Comparison of ENCODE assay signal across 8 cellular contexts in the genomic region with DNA sequence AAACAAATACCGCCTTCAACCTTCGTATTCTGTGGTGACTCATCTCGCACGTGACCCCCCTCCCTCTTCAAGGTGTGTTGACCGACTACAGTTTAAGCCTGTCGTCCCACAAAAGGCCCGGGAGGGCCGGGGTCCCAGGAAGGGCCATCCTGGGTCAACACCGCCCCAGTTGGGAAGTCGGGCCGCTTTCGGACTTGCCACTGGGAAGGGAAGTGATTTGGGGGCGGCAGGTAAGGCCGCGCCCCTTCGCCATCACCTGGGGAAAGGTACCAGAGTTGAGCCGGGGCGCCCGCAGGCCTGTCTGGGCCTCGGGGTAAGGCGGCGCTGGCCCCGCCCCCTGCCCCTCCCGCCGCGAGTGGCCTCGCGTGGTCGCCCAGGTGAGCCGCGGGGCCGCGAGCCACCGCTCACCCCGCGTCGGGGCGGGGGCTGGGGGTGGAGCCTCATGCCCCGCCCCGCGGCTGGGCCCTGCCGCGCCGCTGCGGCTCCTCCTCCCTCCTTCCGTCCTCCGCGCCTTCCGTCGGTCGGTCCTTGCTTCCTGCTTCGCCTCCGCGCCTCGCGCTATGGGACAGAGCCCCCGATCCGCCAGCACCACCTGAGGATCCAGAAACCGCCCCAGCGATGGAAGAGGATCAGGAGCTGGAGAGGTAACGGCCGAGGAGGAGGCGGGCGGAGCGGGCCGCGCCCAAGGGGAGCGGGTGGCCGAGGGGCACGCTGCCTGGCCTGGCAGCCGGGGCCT. TPM values are rescaled to one million over a fixed set of nuclear protein-coding genes. Genes with fewer than 3 reads are reported as not detected.
A peak's percentile ranks its signal among the peaks of the same experiment; 100 is the strongest.
DNase-seq lines count a peak whose midpoint lies in the region; TF ChIP-seq lines count a peak whose summit lies in the region.

A gene with protein sequence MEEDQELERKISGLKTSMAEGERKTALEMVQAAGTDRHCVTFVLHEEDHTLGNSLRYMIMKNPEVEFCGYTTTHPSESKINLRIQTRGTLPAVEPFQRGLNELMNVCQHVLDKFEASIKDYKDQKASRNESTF (plus strand): TSS at position 527 of the 736 bp plus-strand sequence. CDS start 92 bp downstream, at position 619.

- H3K36me3 ChIP-seq in Caco-2 (ENCODE audit: control insufficient read depth, insufficient read depth, low read length), result no peaks in the 10 kb centered on the region

- H3K4me1 ChIP-seq in Caco-2 (peaks cover 53% of the 10 kb centered on the region), mononuclear cell (ENCODE audit: insufficient read depth, low read length) (peaks cover 40% of the 10 kb centered on the region)

- no peaks in the 10 kb centered on the region for H3K27me3 Mint-ChIP-seq in Caco-2 (ENCODE audit: insufficient read depth, unreplicated experiment)

- BruUV-seq in Caco-2 (replicated peaks; lab: Mats Ljungman, UMichigan), result no TSS peak

- peak within 1 kb of the TSS; percentile 99 for H3K4me3 Mint-ChIP-seq in Caco-2 (ENCODE audit: unreplicated experiment)

- peak within 1 kb of the TSS; percentile 96 for H3K27ac Mint-ChIP-seq in Caco-2 (ENCODE audit: unreplicated experiment)

- peaks cover 53% of the 10 kb centered on the region for H3K36me3 Mint-ChIP-seq in Caco-2 (ENCODE audit: insufficient read depth, unreplicated experiment)

- TF ChIP-seq CTCF in Caco-2 (IDR thresholded peaks at IDR 0.05; ENCODE audit: insufficient read depth in 1 of 2, low read depth in 1 of 2, low read length in 1 of 2, severe bottlenecking in 1 of 2, unreplicated experiment in 1 of 2), result no peak
- TF ChIP-seq CTCF in GM20000 (IDR thresholded peaks at IDR 0.05; ENCODE audit: extremely low read depth, missing control alignments), result no peak
- TF ChIP-seq CTCF in epithelial cell of esophagus (IDR thresholded peaks at IDR 0.05; ENCODE audit: insufficient read depth, low read depth, low read length, missing control alignments), result no peak

- DNase-seq in Caco-2 (peak; percentile 93 to 95), GM20000 (ENCODE audit: low spot score) (peak; percentile 95), HT1080 (ENCODE audit: low read depth) (peak; percentile 79), OCI-M1 (lab: John Stamatoyannopoulos, UW) (peak; percentile 82), activated T-cell treated with anti-CD3 and anti-CD28 coated beads for 24 hours (ENCODE audit: low read depth) (peak; percentile 72), epithelial cell of esophagus (ENCODE audit: low read depth) (peak; percentile 94)
- peak; percentile 55 to 68 for DNase-seq in stimulated activated CD8-positive, alpha-beta memory T cell treated with anti-CD3 and anti-CD28 coated beads, Interleukin-4, amount 100 ng/mL, for 1 hour (ENCODE audit: low read depth in 2 of 2, low spot score in 1 of 2)

- CTCF ChIA-PET in Caco-2 (lab: Charles Lee), result interaction anchor here (0.6 to 1.9 kb wide), 4 partner anchors 53 to 362 kb away, joined by 3 to 8 read pairs (median 3); no protein-coding TSS in a partner anchor

- no peaks in the 10 kb centered on the region for H3K27me3 ChIP-seq in Caco-2 (replicated peaks; ENCODE audit: control insufficient read depth, insufficient read depth, low read length)
- H3K27me3 ChIP-seq in mononuclear cell (ENCODE audit: insufficient read depth, low read length), result no peaks in the 10 kb centered on the region

- H3K9me3 Mint-ChIP-seq in Caco-2 (ENCODE audit: unreplicated experiment), result no peaks in the 10 kb centered on the region

- no peaks in the 10 kb centered on the region for H3K9me3 ChIP-seq in Caco-2
- no peaks in the 10 kb centered on the region for H3K9me3 ChIP-seq in mononuclear cell (ENCODE audit: low read depth, low read length)

- intact Hi-C loops in Caco-2 (cut with micrococcal nuclease; ENCODE audit: unreplicated experiment), result loop anchor here (2.0 to 10.0 kb wide), 5 partner anchors 71 to 657 kb away; a partner anchor contains a TSS

- peaks cover 49% of the 10 kb centered on the region for H3K4me1 Mint-ChIP-seq in Caco-2 (ENCODE audit: low read depth, unreplicated experiment)

- H3K4me3 ChIP-seq in Caco-2 (ENCODE audit: low read depth, low read length) (peak within 1 kb of the TSS; percentile 76), epithelial cell of esophagus (ENCODE audit: low read length) (peak within 1 kb of the TSS; percentile 83), mononuclear cell (ENCODE audit: low read length) (peak within 1 kb of the TSS; percentile 82)

- POLR2A ChIA-PET in Caco-2 (lab: Charles Lee), result interaction anchor here (0.5 to 3.2 kb wide), 10 partner anchors 14 to 1852 kb away, joined by 3 to 21 read pairs (median 3); no protein-coding TSS in a partner anchor

RNA-seq across cellular contexts. Expression of the gene that starts here (rescaled TPM):
- 198 and 201 TPM in 2 replicates for total RNA-seq in Caco-2 (2022)
- total RNA-seq in HT1080 (2014; rRNA removed; shearing (Covaris generic)), result 168 and 203 TPM in 2 replicates
- 232 and 263 TPM in 2 replicates for polyA plus RNA-seq in HT1080 (2015; cell fraction: cytosol; rRNA removed)
- 104 and 118 TPM in 2 replicates for polyA plus RNA-seq in HT1080 (2015; cell fraction: nucleus; rRNA removed)
- total RNA-seq in mononuclear cell, result 156 TPM

Comparison
In these comparisons a context has a peak if more than half of its experiments do, and no peak if none do; other contexts are left out.
1. Peak in every context shown above with its lines: DNase-seq and H3K4me3 ChIP-seq.